In genomic region chr19:14363203-14364097, GRCh38 we compare ENCODE assay signal across 1 cellular context.
A peak's percentile ranks its signal among the peaks of the same experiment; 100 is the strongest.
TF ChIP-seq lines count a peak whose summit lies in the region.

No MANE protein-coding gene starts in this region.

TF ChIP-seq in K562, 482 proteins besides CTCF, POLR2A, EP300 and RAD21 (continued from another document and continues in another):
- TF ChIP-seq, protein P1, sequence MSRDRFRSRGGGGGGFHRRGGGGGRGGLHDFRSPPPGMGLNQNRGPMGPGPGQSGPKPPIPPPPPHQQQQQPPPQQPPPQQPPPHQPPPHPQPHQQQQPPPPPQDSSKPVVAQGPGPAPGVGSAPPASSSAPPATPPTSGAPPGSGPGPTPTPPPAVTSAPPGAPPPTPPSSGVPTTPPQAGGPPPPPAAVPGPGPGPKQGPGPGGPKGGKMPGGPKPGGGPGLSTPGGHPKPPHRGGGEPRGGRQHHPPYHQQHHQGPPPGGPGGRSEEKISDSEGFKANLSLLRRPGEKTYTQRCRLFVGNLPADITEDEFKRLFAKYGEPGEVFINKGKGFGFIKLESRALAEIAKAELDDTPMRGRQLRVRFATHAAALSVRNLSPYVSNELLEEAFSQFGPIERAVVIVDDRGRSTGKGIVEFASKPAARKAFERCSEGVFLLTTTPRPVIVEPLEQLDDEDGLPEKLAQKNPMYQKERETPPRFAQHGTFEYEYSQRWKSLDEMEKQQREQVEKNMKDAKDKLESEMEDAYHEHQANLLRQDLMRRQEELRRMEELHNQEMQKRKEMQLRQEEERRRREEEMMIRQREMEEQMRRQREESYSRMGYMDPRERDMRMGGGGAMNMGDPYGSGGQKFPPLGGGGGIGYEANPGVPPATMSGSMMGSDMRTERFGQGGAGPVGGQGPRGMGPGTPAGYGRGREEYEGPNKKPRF (IDR thresholded peaks at IDR 0.05; ENCODE audit: low read depth, low read length): no peak
- TF ChIP-seq POLR2AphosphoS2 (IDR thresholded peaks at IDR 0.05; ENCODE audit: low read length): no peak
- TF ChIP-seq SRSF3 (IDR thresholded peaks at IDR 0.05; ENCODE audit: insufficient read depth, low read length): no peak
- no peak for TF ChIP-seq ZNF134 (CRISPR knock-in tag; conservative IDR thresholded peaks at IDR 0.05)
- TF ChIP-seq CREBBP (IDR thresholded peaks at IDR 0.05; ENCODE audit: low read depth, low read length): no peak
- TF ChIP-seq SIN3B (IDR thresholded peaks at IDR 0.05; ENCODE audit: low read depth): no peak
- TF ChIP-seq HLTF (IDR thresholded peaks at IDR 0.05): no peak
- TF ChIP-seq, protein P2, sequence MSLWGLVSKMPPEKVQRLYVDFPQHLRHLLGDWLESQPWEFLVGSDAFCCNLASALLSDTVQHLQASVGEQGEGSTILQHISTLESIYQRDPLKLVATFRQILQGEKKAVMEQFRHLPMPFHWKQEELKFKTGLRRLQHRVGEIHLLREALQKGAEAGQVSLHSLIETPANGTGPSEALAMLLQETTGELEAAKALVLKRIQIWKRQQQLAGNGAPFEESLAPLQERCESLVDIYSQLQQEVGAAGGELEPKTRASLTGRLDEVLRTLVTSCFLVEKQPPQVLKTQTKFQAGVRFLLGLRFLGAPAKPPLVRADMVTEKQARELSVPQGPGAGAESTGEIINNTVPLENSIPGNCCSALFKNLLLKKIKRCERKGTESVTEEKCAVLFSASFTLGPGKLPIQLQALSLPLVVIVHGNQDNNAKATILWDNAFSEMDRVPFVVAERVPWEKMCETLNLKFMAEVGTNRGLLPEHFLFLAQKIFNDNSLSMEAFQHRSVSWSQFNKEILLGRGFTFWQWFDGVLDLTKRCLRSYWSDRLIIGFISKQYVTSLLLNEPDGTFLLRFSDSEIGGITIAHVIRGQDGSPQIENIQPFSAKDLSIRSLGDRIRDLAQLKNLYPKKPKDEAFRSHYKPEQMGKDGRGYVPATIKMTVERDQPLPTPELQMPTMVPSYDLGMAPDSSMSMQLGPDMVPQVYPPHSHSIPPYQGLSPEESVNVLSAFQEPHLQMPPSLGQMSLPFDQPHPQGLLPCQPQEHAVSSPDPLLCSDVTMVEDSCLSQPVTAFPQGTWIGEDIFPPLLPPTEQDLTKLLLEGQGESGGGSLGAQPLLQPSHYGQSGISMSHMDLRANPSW (CRISPR knock-in tag; IDR thresholded peaks at IDR 0.05): no peak
- TF ChIP-seq ZNF184 (CRISPR knock-in tag; IDR thresholded peaks at IDR 0.05): no peak
- TF ChIP-seq, protein P3, sequence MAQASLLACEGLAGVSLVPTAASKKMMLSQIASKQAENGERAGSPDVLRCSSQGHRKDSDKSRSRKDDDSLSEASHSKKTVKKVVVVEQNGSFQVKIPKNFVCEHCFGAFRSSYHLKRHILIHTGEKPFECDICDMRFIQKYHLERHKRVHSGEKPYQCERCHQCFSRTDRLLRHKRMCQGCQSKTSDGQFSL (CRISPR knock-in tag; IDR thresholded peaks at IDR 0.05): no peak
- TF ChIP-seq, protein P3 (tag; IDR thresholded peaks at IDR 0.05): no peak
- no peak for TF ChIP-seq ZNF445 (CRISPR knock-in tag; IDR thresholded peaks at IDR 0.05; ENCODE audit: low read depth)
- no peak for TF ChIP-seq HSF4 (CRISPR knock-in tag; IDR thresholded peaks at IDR 0.05; ENCODE audit: borderline replicate concordance)
- peak; percentile 92 for TF ChIP-seq ZEB2 (IDR thresholded peaks at IDR 0.05)
- TF ChIP-seq CSDE1 (IDR thresholded peaks at IDR 0.05): no peak
- TF ChIP-seq, protein P4, sequence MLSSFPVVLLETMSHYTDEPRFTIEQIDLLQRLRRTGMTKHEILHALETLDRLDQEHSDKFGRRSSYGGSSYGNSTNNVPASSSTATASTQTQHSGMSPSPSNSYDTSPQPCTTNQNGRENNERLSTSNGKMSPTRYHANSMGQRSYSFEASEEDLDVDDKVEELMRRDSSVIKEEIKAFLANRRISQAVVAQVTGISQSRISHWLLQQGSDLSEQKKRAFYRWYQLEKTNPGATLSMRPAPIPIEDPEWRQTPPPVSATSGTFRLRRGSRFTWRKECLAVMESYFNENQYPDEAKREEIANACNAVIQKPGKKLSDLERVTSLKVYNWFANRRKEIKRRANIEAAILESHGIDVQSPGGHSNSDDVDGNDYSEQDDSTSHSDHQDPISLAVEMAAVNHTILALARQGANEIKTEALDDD (IDR thresholded peaks at IDR 0.05): peak; percentile 52; the same call in 1 of the 2 replicates
- no peak for TF ChIP-seq HNRNPK (IDR thresholded peaks at IDR 0.05; ENCODE audit: low read depth, low read length, poor library complexity, severe bottlenecking)
- no peak for TF ChIP-seq SP1 (CRISPR knock-in tag; IDR thresholded peaks at IDR 0.05)
- TF ChIP-seq FOXK1 (CRISPR knock-in tag; IDR thresholded peaks at IDR 0.05; ENCODE audit: borderline replicate concordance): no peak
- TF ChIP-seq, protein P5, sequence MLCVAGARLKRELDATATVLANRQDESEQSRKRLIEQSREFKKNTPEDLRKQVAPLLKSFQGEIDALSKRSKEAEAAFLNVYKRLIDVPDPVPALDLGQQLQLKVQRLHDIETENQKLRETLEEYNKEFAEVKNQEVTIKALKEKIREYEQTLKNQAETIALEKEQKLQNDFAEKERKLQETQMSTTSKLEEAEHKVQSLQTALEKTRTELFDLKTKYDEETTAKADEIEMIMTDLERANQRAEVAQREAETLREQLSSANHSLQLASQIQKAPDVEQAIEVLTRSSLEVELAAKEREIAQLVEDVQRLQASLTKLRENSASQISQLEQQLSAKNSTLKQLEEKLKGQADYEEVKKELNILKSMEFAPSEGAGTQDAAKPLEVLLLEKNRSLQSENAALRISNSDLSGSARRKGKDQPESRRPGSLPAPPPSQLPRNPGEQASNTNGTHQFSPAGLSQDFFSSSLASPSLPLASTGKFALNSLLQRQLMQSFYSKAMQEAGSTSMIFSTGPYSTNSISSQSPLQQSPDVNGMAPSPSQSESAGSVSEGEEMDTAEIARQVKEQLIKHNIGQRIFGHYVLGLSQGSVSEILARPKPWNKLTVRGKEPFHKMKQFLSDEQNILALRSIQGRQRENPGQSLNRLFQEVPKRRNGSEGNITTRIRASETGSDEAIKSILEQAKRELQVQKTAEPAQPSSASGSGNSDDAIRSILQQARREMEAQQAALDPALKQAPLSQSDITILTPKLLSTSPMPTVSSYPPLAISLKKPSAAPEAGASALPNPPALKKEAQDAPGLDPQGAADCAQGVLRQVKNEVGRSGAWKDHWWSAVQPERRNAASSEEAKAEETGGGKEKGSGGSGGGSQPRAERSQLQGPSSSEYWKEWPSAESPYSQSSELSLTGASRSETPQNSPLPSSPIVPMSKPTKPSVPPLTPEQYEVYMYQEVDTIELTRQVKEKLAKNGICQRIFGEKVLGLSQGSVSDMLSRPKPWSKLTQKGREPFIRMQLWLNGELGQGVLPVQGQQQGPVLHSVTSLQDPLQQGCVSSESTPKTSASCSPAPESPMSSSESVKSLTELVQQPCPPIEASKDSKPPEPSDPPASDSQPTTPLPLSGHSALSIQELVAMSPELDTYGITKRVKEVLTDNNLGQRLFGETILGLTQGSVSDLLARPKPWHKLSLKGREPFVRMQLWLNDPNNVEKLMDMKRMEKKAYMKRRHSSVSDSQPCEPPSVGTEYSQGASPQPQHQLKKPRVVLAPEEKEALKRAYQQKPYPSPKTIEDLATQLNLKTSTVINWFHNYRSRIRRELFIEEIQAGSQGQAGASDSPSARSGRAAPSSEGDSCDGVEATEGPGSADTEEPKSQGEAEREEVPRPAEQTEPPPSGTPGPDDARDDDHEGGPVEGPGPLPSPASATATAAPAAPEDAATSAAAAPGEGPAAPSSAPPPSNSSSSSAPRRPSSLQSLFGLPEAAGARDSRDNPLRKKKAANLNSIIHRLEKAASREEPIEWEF (CRISPR knock-in tag; IDR thresholded peaks at IDR 0.05): no peak
- TF ChIP-seq KAT8 (IDR thresholded peaks at IDR 0.05; ENCODE audit: low read depth): no peak
- TF ChIP-seq HNRNPLL (IDR thresholded peaks at IDR 0.05; ENCODE audit: low read depth, low read length, poor library complexity, severe bottlenecking): no peak
- TF ChIP-seq, protein P6, sequence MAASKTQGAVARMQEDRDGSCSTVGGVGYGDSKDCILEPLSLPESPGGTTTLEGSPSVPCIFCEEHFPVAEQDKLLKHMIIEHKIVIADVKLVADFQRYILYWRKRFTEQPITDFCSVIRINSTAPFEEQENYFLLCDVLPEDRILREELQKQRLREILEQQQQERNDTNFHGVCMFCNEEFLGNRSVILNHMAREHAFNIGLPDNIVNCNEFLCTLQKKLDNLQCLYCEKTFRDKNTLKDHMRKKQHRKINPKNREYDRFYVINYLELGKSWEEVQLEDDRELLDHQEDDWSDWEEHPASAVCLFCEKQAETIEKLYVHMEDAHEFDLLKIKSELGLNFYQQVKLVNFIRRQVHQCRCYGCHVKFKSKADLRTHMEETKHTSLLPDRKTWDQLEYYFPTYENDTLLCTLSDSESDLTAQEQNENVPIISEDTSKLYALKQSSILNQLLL (CRISPR knock-in tag; IDR thresholded peaks at IDR 0.05; ENCODE audit: borderline replicate concordance): no peak
- TF ChIP-seq TSC22D4 (tag; IDR thresholded peaks at IDR 0.05): no peak
- no peak for TF ChIP-seq NFATC3 (IDR thresholded peaks at IDR 0.05)
- peak; percentile 33; the same call in 1 of the 2 replicates for TF ChIP-seq ETV1 (tag; conservative IDR thresholded peaks at IDR 0.05; ENCODE audit: low read depth)
- no peak for TF ChIP-seq ZNF79 (CRISPR knock-in tag; IDR thresholded peaks at IDR 0.05; ENCODE audit: low read depth)
- no peak for TF ChIP-seq MEF2D (tag; conservative IDR thresholded peaks at IDR 0.05; ENCODE audit: low read depth)
- TF ChIP-seq FIP1L1 (IDR thresholded peaks at IDR 0.05; ENCODE audit: low read depth, low read length, poor library complexity, severe bottlenecking): peak; percentile 22
- TF ChIP-seq ZNF77 (CRISPR knock-in tag; IDR thresholded peaks at IDR 0.05): no peak
- TF ChIP-seq E2F3 (CRISPR knock-in tag; IDR thresholded peaks at IDR 0.05): no peak
- TF ChIP-seq HCFC1 (IDR thresholded peaks at IDR 0.05; ENCODE audit: low read depth, low read length): no peak
- TF ChIP-seq CTBP1 (IDR thresholded peaks at IDR 0.05; ENCODE audit: borderline replicate concordance): peak; percentile 95
- TF ChIP-seq ZNF165 (CRISPR knock-in tag; IDR thresholded peaks at IDR 0.05; ENCODE audit: borderline replicate concordance): no peak
- TF ChIP-seq, protein P7, sequence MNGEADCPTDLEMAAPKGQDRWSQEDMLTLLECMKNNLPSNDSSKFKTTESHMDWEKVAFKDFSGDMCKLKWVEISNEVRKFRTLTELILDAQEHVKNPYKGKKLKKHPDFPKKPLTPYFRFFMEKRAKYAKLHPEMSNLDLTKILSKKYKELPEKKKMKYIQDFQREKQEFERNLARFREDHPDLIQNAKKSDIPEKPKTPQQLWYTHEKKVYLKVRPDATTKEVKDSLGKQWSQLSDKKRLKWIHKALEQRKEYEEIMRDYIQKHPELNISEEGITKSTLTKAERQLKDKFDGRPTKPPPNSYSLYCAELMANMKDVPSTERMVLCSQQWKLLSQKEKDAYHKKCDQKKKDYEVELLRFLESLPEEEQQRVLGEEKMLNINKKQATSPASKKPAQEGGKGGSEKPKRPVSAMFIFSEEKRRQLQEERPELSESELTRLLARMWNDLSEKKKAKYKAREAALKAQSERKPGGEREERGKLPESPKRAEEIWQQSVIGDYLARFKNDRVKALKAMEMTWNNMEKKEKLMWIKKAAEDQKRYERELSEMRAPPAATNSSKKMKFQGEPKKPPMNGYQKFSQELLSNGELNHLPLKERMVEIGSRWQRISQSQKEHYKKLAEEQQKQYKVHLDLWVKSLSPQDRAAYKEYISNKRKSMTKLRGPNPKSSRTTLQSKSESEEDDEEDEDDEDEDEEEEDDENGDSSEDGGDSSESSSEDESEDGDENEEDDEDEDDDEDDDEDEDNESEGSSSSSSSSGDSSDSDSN (IDR thresholded peaks at IDR 0.05; ENCODE audit: borderline replicate concordance in 1 of 2, low read depth in 2 of 2, low read length in 2 of 2): peak; percentile 90 to 99; a peak in 3 of 4 replicates
- TF ChIP-seq GATAD2B (IDR thresholded peaks at IDR 0.05; ENCODE audit: borderline replicate concordance): no peak
- TF ChIP-seq CEBPG (CRISPR knock-in tag; IDR thresholded peaks at IDR 0.05): no peak
- no peak for TF ChIP-seq CEBPG (tag; conservative IDR thresholded peaks at IDR 0.05 in 1 of 2, IDR thresholded peaks at IDR 0.05 in 1 of 2)
- no peak for TF ChIP-seq ZNF778 (CRISPR knock-in tag; IDR thresholded peaks at IDR 0.05)
- no peak for TF ChIP-seq SIX5 (IDR thresholded peaks at IDR 0.05; ENCODE audit: borderline replicate concordance in 1 of 2, insufficient read depth in 1 of 2, low read depth in 1 of 2, low read length in 2 of 2)
- no peak for TF ChIP-seq CHD2 (IDR thresholded peaks at IDR 0.05; ENCODE audit: low read depth, low read length)
- TF ChIP-seq SMAD4 (CRISPR knock-in tag; conservative IDR thresholded peaks at IDR 0.05): peak; percentile 88
- TF ChIP-seq E2F8 (IDR thresholded peaks at IDR 0.05; ENCODE audit: low read depth, partially characterized antibody): no peak
- peak in 1 of 2 experiments; percentile 86; a peak in 3 of 4 replicates for TF ChIP-seq RCOR1 (IDR thresholded peaks at IDR 0.05; ENCODE audit: borderline replicate concordance in 1 of 2, low read depth in 2 of 2, low read length in 2 of 2)
- no peak for TF ChIP-seq NR2C1 (IDR thresholded peaks at IDR 0.05)
- no peak for TF ChIP-seq NR2C1 (tag; IDR thresholded peaks at IDR 0.05)
- no peak for TF ChIP-seq PTBP1 (IDR thresholded peaks at IDR 0.05; ENCODE audit: low read depth, low read length)
- TF ChIP-seq WHSC1 (IDR thresholded peaks at IDR 0.05; ENCODE audit: low read length): no peak
- TF ChIP-seq HMGN3 (IDR thresholded peaks at IDR 0.05; ENCODE audit: borderline replicate concordance, extremely low read depth, insufficient read length, low read depth, low read length): peak; percentile 96
- no peak for TF ChIP-seq GTF2B (IDR thresholded peaks at IDR 0.05; ENCODE audit: extremely low read depth, insufficient read length)
